ENCODE assay signal across 14 cellular contexts in genomic region chr9:36479086-36479485, GRCh38.
DNase-seq lines count a peak whose midpoint lies in the region; ATAC-seq lines count a peak whose summit lies in the region.
"Had no signal": no experiment of that assay in that cellular context is flagged by ENCODE, and none has a peak within 500 bp of the region (broad histone marks: within the 10 kb centered on the region; RNA-seq: fewer than 3 reads in every experiment).

No MANE protein-coding gene starts in this region.

- DNase-seq in NCI-H526 (lab: John Stamatoyannopoulos, UW) (peak; percentile 18 to 33), NCI-H526 treated with DMSO at 0.1 percent for 48 hours (lab: John Stamatoyannopoulos, UW) (no peak), NCI-H2227 (lab: John Stamatoyannopoulos, UW; ENCODE audit: unreplicated experiment) (peak; percentile 9), posterior vena cava (ENCODE audit: low spot score) (peak; percentile 5), cortex of kidney (lab: John Stamatoyannopoulos, UW) (no peak), H7 (no peak)
- DNase-seq: activated CD4-positive, CD25-positive, alpha-beta regulatory T cell treated with anti-CD3 and anti-CD28 coated beads, Interleukin-2, amount 50 U/mL, for 72 hours; colonic mucosa; PC-9; stomach; T-helper 1 cell had no signal

- ATAC-seq in GM21717 (IDR thresholded peaks at IDR 0.05; ENCODE audit: unreplicated experiment): no peak

- H3K27me3 ChIP-seq in H7 (ENCODE audit: control insufficient read depth, insufficient read depth, low read length): no peaks in the 10 kb centered on the region
- H3K27me3 ChIP-seq: colonic mucosa, stomach had no signal

- intact Hi-C loops in posterior vena cava (cut with DNase I): no loop called here

- H3K27ac ChIP-seq in cingulate gyrus (ENCODE audit: low read depth, low read length): peak overlapping the region; percentile 30
- H3K27ac ChIP-seq: colonic mucosa, PC-9, stomach had no signal

- no peaks in the 10 kb centered on the region; the same call in 1 of the 2 replicates for H3K36me3 ChIP-seq in H7 (replicated peaks; ENCODE audit: control insufficient read depth, insufficient read depth, low read length)
- H3K36me3 ChIP-seq: colonic mucosa, stomach had no signal

- H3K4me3 ChIP-seq in H7 (ENCODE audit: insufficient read depth, low read depth, low read length): no peak overlapping the region
- H3K4me3 ChIP-seq: colonic mucosa, PC-9, smooth muscle cell, stomach had no signal

Comparison
In these comparisons a context has a peak if more than half of its experiments do, and no peak if none do; other contexts are left out.
1. DNase-seq: peak in NCI-H526 (2 of 2), NCI-H2227 (single experiment) and posterior vena cava (single experiment); none in NCI-H526 treated with DMSO at 0.1 percent for 48 hours (single experiment), cortex of kidney (single experiment) and H7 (single experiment).